In the genomic region with DNA sequence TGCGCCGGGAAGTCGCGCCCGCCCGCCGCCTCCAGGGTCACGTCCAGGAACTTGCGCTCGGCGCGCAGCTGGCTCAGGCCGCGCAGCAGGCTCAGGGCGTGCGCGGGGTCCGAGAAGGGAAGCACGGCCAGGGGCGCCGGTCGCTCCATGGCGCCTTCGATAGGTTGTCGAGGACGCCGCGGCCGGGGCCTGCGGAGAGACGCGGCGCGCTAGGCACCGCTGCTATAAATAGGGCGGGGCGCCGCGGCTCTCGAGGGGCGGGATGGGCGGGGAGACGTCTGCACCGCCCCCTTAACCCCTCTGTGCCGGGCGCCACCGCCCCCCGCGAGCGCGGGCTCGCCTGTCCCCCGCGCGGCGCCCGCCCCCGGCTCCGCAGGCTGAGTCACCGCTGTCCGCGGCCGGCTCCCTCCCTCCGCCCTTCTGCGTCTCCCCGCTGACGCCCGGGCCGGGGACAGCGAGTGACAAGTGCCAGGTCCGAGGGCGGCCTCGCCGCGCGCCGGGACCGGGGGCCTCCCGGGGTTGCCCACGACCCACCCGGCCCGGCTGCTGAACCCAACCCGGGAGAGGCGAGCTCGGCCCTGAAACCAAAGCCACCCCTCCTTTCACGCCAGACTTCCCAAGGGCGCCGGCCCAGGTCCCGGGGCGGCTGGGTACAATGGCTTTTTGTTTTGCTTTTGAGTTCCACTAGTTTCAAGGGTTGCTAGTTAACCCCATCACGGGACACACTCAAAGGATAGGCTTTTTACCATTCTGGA, we compare ENCODE assay signal across 1 cellular context.
TF ChIP-seq lines count a peak whose summit lies in the region.

A gene with protein sequence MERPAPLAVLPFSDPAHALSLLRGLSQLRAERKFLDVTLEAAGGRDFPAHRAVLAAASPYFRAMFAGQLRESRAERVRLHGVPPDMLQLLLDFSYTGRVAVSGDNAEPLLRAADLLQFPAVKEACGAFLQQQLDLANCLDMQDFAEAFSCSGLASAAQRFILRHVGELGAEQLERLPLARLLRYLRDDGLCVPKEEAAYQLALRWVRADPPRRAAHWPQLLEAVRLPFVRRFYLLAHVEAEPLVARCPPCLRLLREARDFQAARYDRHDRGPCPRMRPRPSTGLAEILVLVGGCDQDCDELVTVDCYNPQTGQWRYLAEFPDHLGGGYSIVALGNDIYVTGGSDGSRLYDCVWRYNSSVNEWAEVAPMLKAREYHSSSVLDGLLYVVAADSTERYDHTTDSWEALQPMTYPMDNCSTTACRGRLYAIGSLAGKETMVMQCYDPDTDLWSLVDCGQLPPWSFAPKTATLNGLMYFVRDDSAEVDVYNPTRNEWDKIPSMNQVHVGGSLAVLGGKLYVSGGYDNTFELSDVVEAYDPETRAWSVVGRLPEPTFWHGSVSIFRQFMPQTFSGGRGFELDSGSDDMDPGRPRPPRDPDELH (minus strand): TSS at position 201 of the 755 bp plus-strand sequence. CDS start 52 bp downstream, at position 149.

TF ChIP-seq in IMR-90, 13 proteins besides CTCF, POLR2A, EP300 and RAD21 (continued from another document):
- TF ChIP-seq USF2 (IDR thresholded peaks at IDR 0.05; ENCODE audit: low read depth, low read length) (no peak), MAFK (IDR thresholded peaks at IDR 0.05; ENCODE audit: low read depth, low read length) (no peak)
TF ChIP-seq in IMR-90: peak in this region for 2.
